In the genomic region with DNA sequence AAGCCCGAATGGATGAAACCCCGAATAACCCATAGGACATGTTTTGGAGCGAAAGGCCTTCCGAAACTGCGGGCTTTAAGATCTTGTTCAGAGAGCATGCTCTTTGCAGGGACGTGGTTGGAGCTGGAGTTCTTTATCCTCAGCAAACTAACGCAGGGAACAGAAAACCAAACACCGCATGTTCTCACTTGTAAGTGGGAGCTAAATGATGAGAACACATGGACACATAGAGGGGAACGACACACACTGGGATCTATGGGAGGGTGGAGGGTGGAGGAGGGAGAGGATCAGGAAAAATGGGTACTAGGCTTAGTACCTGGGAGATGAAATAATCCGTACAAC, we compare ENCODE assay signal across 8 cellular contexts.
DNase-seq lines count a peak whose midpoint lies in the region; ATAC-seq, FAIRE-seq and TF ChIP-seq lines count a peak whose summit lies in the region.

No MANE protein-coding gene starts in this region.

- FAIRE-seq in HepG2 (lab: Jason Lieb, UNC) = peak; percentile 44

- H3K4me1 ChIP-seq in KMS-11 (ENCODE audit: low read depth, poor library complexity, severe bottlenecking) (peaks cover 8% of the 10 kb centered on the region), HepG2 (ENCODE audit: insufficient read depth, low read length) (peaks cover 15% of the 10 kb centered on the region), thoracic aorta (ENCODE audit: control insufficient read depth in 1 of 2, low read depth in 2 of 2) (peaks cover 5 to 12% of the 10 kb centered on the region in 2 donors)

- POLR2A ChIA-PET in HepG2 (lab: Yijun Ruan, JAX) = no interaction called here

- no peak for TF ChIP-seq CTCF in KMS-11 (conservative IDR thresholded peaks at IDR 0.05; ENCODE audit: low read depth, low read length)
- no peak for TF ChIP-seq CTCF in brain (conservative IDR thresholded peaks at IDR 0.05)
- no peak for TF ChIP-seq CTCF in HepG2 (CRISPR knock-in tag; IDR thresholded peaks at IDR 0.05)
- no peak for TF ChIP-seq CTCF in thoracic aorta (IDR thresholded peaks at IDR 0.05)

- DNase-seq in HepG2 (ENCODE audit: low spot score) (no peak), thoracic aorta (ENCODE audit: low spot score) (no peak)
- no peak for DNase-seq in activated CD8-positive, alpha-beta memory T cell treated with anti-CD3 and anti-CD28 coated beads for 24 hours

- H3K9me3 ChIP-seq in HepG2 (ENCODE audit: low read length) = no peaks in the 10 kb centered on the region; the same call in 1 of the 2 replicates
- H3K9me3 ChIP-seq in thoracic aorta = no peaks in the 10 kb centered on the region

- BruUV-seq in HepG2 (replicated peaks; lab: Mats Ljungman, UMichigan) = no TSS peak

- H3K4me2 ChIP-seq in KMS-11 = peak overlapping the region; percentile 74
- H3K4me2 ChIP-seq in HepG2 (ENCODE audit: low read depth, low read length) = peak overlapping the region; percentile 84

- H2AFZ ChIP-seq in KMS-11 (ENCODE audit: low read depth) = peak overlapping the region; percentile 63
- peak overlapping the region; percentile 94 for H2AFZ ChIP-seq in HepG2 (ENCODE audit: low read length)

- no peaks in the 10 kb centered on the region for H3K36me3 ChIP-seq in KMS-11 (ENCODE audit: insufficient read depth)
- no peaks in the 10 kb centered on the region for H3K36me3 ChIP-seq in HepG2 (replicated peaks in 1 of 2; ENCODE audit: control insufficient read depth in 1 of 2, insufficient read depth in 2 of 2, low read length in 2 of 2)
- H3K36me3 ChIP-seq in thoracic aorta = no peaks in the 10 kb centered on the region

- H3K27ac ChIP-seq in KMS-11 (peak overlapping the region; percentile 91), HepG2 (ENCODE audit: extremely low read length, insufficient read depth, low read length) (peak overlapping the region; percentile 79), thoracic aorta (peak overlapping the region; percentile 86 to 93)

- TF ChIP-seq RAD21 in HepG2 (CRISPR knock-in tag; IDR thresholded peaks at IDR 0.05) = no peak

- peaks cover 6% of the 10 kb centered on the region for H3K27me3 Mint-ChIP-seq in brain

- H3K9ac ChIP-seq in KMS-11 (peak overlapping the region; percentile 87), HepG2 (ENCODE audit: insufficient read depth, low read depth, low read length) (peak overlapping the region; percentile 68)

- no peak for TF ChIP-seq POLR2A in HepG2 (IDR thresholded peaks at IDR 0.05; ENCODE audit: insufficient read depth in 1 of 2, low read depth in 2 of 2, low read length in 2 of 2)

- H4K20me1 ChIP-seq in KMS-11 (ENCODE audit: insufficient read depth) (no peaks in the 10 kb centered on the region), HepG2 (ENCODE audit: insufficient read depth, low read length) (no peaks in the 10 kb centered on the region)

- in situ Hi-C loops in HepG2 (cut with HindIII; ENCODE audit: extremely low pct_ligation_motif_present, low pct_unique_long_range_greater_than_20kb) = no loop called here

- TF ChIP-seq EP300 in HepG2 (IDR thresholded peaks at IDR 0.05; ENCODE audit: low read depth in 2 of 2, low read length in 2 of 2) (no peak), HepG2 (CRISPR knock-in tag; IDR thresholded peaks at IDR 0.05; ENCODE audit: borderline replicate concordance) (no peak)

- peaks cover 0 to 10% (median 0%) of the 10 kb centered on the region in 5 experiments for H3K9me3 Mint-ChIP-seq in brain

- H3K79me2 ChIP-seq in KMS-11 (ENCODE audit: insufficient read depth, low read depth) = no peaks in the 10 kb centered on the region
- H3K79me2 ChIP-seq in HepG2 (ENCODE audit: insufficient read depth, low read length) = no peaks in the 10 kb centered on the region

- CTCF ChIA-PET in HepG2 (lab: Yijun Ruan, JAX; ENCODE audit: low intra/inter-chr PET ratio, low total read pairs) = no interaction called here

- 4% methylated on average over 10 of the region's 10 CpGs for WGBS in HepG2 (ENCODE audit: low lambda C conversion rate)

- H3K4me3 ChIP-seq in KMS-11 (IDR thresholded peaks at IDR 0.05; ENCODE audit: insufficient read depth, low read depth, low read length) (no peak overlapping the region), HepG2 (replicated peaks in 1 of 3; ENCODE audit: insufficient read depth in 1 of 3, low read depth in 2 of 3, low read length in 3 of 3) (peak overlapping the region; percentile 71 to 83 (median 73)), thoracic aorta (peak overlapping the region; percentile 98)

- H3K4me1 Mint-ChIP-seq in brain = peaks cover 57% of the 10 kb centered on the region

- ATAC-seq in GM18868 (IDR thresholded peaks at IDR 0.05; ENCODE audit: unreplicated experiment) (peak; percentile 5), HepG2 (peak; percentile 33), thoracic aorta (ENCODE audit: insufficient number of reproducible peaks, low FRiP score, low read depth) (no peak), HG03442 (IDR thresholded peaks at IDR 0.05; ENCODE audit: unreplicated experiment) (no peak)
- ATAC-seq in activated CD4-positive, CD25-positive, alpha-beta regulatory T cell treated with anti-CD3 and anti-CD28 coated beads, Interleukin-2, amount 50 U/mL, for 24 hours = no peak

- peak overlapping the region; percentile 96 to 100 (median 98) for H3K27ac Mint-ChIP-seq in brain

- no peaks in the 10 kb centered on the region for H3K27me3 ChIP-seq in KMS-11 (ENCODE audit: insufficient read depth, low read depth)
- no peaks in the 10 kb centered on the region; a peak in 1 of 5 replicates for H3K27me3 ChIP-seq in HepG2 (ENCODE audit: control insufficient read depth in 1 of 2, insufficient read depth in 2 of 2, low read length in 2 of 2)
- H3K27me3 ChIP-seq in thoracic aorta (replicated peaks; ENCODE audit: insufficient read depth) = no peaks in the 10 kb centered on the region

- no peaks in the 10 kb centered on the region for H3K36me3 Mint-ChIP-seq in brain

- intact Hi-C loops in HepG2 (cut with micrococcal nuclease; ENCODE audit: unreplicated experiment) = no loop called here

- peak overlapping the region; percentile 87 to 96 (median 93) for H3K4me3 Mint-ChIP-seq in brain

TF ChIP-seq in HepG2, 621 proteins besides CTCF, POLR2A, EP300 and RAD21:
- no peak for TF ChIP-seq KDM5B (CRISPR knock-in tag; IDR thresholded peaks at IDR 0.05; ENCODE audit: borderline replicate concordance)
- no peak for TF ChIP-seq ZBED4 (CRISPR knock-in tag; IDR thresholded peaks at IDR 0.05; ENCODE audit: borderline replicate concordance)
- TF ChIP-seq, protein P1, sequence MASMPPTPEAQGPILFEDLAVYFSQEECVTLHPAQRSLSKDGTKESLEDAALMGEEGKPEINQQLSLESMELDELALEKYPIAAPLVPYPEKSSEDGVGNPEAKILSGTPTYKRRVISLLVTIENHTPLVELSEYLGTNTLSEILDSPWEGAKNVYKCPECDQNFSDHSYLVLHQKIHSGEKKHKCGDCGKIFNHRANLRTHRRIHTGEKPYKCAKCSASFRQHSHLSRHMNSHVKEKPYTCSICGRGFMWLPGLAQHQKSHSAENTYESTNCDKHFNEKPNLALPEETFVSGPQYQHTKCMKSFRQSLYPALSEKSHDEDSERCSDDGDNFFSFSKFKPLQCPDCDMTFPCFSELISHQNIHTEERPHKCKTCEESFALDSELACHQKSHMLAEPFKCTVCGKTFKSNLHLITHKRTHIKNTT (CRISPR knock-in tag; IDR thresholded peaks at IDR 0.05) = no peak
- peak; percentile 0 for TF ChIP-seq ASH2L (IDR thresholded peaks at IDR 0.05; ENCODE audit: insufficient read length, low read depth, low read length)
- peak; percentile 26; the same call in 1 of the 2 replicates for TF ChIP-seq ZSCAN21 (CRISPR knock-in tag; IDR thresholded peaks at IDR 0.05; ENCODE audit: borderline replicate concordance)
- peak; percentile 15; the same call in 1 of the 2 replicates for TF ChIP-seq RARG (CRISPR knock-in tag; IDR thresholded peaks at IDR 0.05; ENCODE audit: low read depth)
- no peak for TF ChIP-seq MEIS1 (CRISPR knock-in tag; IDR thresholded peaks at IDR 0.05; ENCODE audit: borderline replicate concordance)
- TF ChIP-seq RCOR2 (CRISPR knock-in tag; IDR thresholded peaks at IDR 0.05) = no peak

Comparison
In these comparisons a context has a peak if more than half of its experiments do, and no peak if none do; other contexts are left out.
1. ATAC-seq: peak in GM18868 (single experiment) and HepG2 (single experiment); none in thoracic aorta (single experiment), activated CD4-positive, CD25-positive, alpha-beta regulatory T cell treated with anti-CD3 and anti-CD28 coated beads, Interleukin-2, amount 50 U/mL, for 24 hours (0 of 2) and HG03442 (single experiment).
2. Peak in every context shown above with its lines, with median percentiles within 50 percentile points of each other: H3K27ac ChIP-seq.